Comparison of ENCODE assay signal across 6 cellular contexts in genomic region chr9:133359420-133360175, GRCh38. TPM values are rescaled to one million over a fixed set of nuclear protein-coding genes. Genes with fewer than 3 reads are reported as not detected.
A peak's percentile ranks its signal among the peaks of the same experiment; 100 is the strongest.
DNase-seq lines count a peak whose midpoint lies in the region; ATAC-seq, FAIRE-seq and TF ChIP-seq lines count a peak whose summit lies in the region.

No MANE protein-coding gene starts in this region.

- TF ChIP-seq POLR2A in A549 (IDR thresholded peaks at IDR 0.05; ENCODE audit: low read length): no peak

- H3K27ac ChIP-seq in A549: no peak overlapping the region

- 80% methylated on average over 20 of the region's 20 CpGs for WGBS in A549 (ENCODE audit: missing lambda C conversion rate)

- DNase-seq in A549 (ENCODE audit: low read depth in 1 of 2, low spot score in 1 of 2) (no peak), HEK293T (ENCODE audit: extremely low spot score) (peak; percentile 57), dermis blood vessel endothelial cell (peak; percentile 38), GDM1 (lab: John Stamatoyannopoulos, UW) (no peak)

- no peak for FAIRE-seq in A549 (lab: Jason Lieb, UNC)

- H3K4me2 ChIP-seq in A549: no peak overlapping the region

- TF ChIP-seq EP300 in A549 (IDR thresholded peaks at IDR 0.05): no peak

- peak; percentile 53 to 56 for TF ChIP-seq RAD21 in A549 (conservative IDR thresholded peaks at IDR 0.05 in 1 of 2, IDR thresholded peaks at IDR 0.05 in 1 of 2)

- TF ChIP-seq CTCF in A549 (IDR thresholded peaks at IDR 0.05): peak; percentile 2; the same call in 2 of the 3 replicates

- no peaks in the 10 kb centered on the region for H3K9me3 ChIP-seq in A549

- H3K4me3 ChIP-seq in A549: no peak overlapping the region

- CTCF ChIA-PET in A549 (lab: Yijun Ruan, JAX): interaction anchor here (0.7 to 7.5 kb wide), 12 partner anchors 7 to 367 kb away, joined by 3 to 59 read pairs (median 6); partner anchors contain the start of genes CACFD1 and SLC2A6
- CTCF ChIA-PET in HEK293T (lab: Yijun Ruan, JAX): interaction anchor here (0.7 kb wide), 1 partner anchor 25 kb away, joined by 6 read pairs; no protein-coding TSS in a partner anchor

- H3K4me1 ChIP-seq in A549: peaks cover 14% of the 10 kb centered on the region; the same call in 1 of the 3 replicates

- POLR2A ChIA-PET in A549 (lab: Yijun Ruan, JAX): interaction anchor here (0.6 to 1.2 kb wide), 3 partner anchors 11 to 127 kb away, joined by 3 to 5 read pairs (median 3); partner anchors contain the start of genes MED22 and RPL7A
- POLR2A ChIA-PET in HEK293T (lab: Yijun Ruan, JAX): interaction anchor here (0.8 to 1.8 kb wide), 4 partner anchors 9 to 15 kb away, joined by 3 to 7 read pairs (median 4); partner anchors contain the start of genes MED22 and RPL7A

- ATAC-seq in A549: peak in 1 of 2 experiments; percentile 34; a peak in 3 of 6 replicates
- ATAC-seq in GM19035 (IDR thresholded peaks at IDR 0.05; ENCODE audit: unreplicated experiment): no peak
- ATAC-seq in esophagus mucosa: no peak

TF ChIP-seq in A549, 52 proteins besides CTCF, POLR2A, EP300 and RAD21:
- TF ChIP-seq EHMT2 (IDR thresholded peaks at IDR 0.05; ENCODE audit: low read depth) (no peak), CBX8 (IDR thresholded peaks at IDR 0.05) (no peak), KDM1A (IDR thresholded peaks at IDR 0.05; ENCODE audit: low read depth) (no peak), SMC3 (IDR thresholded peaks at IDR 0.05) (peak; percentile 25; the same call in 1 of the 3 replicates), HEYL (CRISPR knock-in tag; IDR thresholded peaks at IDR 0.05) (no peak), CHD2 (IDR thresholded peaks at IDR 0.05; ENCODE audit: low read length, partially characterized antibody) (no peak)

TF ChIP-seq in HEK293T, 16 proteins besides CTCF, POLR2A, EP300 and RAD21:
- TF ChIP-seq SUZ12 (IDR thresholded peaks at IDR 0.05) (no peak), ELF4 (IDR thresholded peaks at IDR 0.05) (no peak), HDGF (IDR thresholded peaks at IDR 0.05; ENCODE audit: borderline replicate concordance) (no peak), L3MBTL2 (conservative IDR thresholded peaks at IDR 0.05) (no peak)

RNA-seq across cellular contexts. Expression of gene SURF2, which starts 3.2 kb away (rescaled TPM):
- 15.4 and 25.2 TPM in 2 replicates for polyA plus RNA-seq in A549 (2011; rRNA removed)
- 56.1 and 56.8 TPM in 2 replicates for polyA plus RNA-seq in A549 (2012; cell fraction: cytosol; rRNA removed)
- 26.9 and 34.3 TPM in 2 replicates for polyA plus RNA-seq in A549 (2012; cell fraction: nucleus; rRNA removed)
- 34.9 to 36.9 TPM (median 35.6 TPM) in 3 replicates for polyA plus RNA-seq in A549 (2017; fragmentation: RNase III; extraction: RNeasy Plus Mini Kit Qiagen cat#74134 plus additional on column Dnase treatment)
- polyA minus RNA-seq in A549 (2011; rRNA and poly(A)+ RNA removed): 8.1 and 8.4 TPM in 2 replicates
- total RNA-seq in dermis blood vessel endothelial cell: 11.2 and 11.7 TPM in 2 replicates
- total RNA-seq in esophagus mucosa: 25.6 TPM

RNA-seq across cellular contexts. Expression of gene SURF1, which starts 3.3 kb away (rescaled TPM):
- polyA plus RNA-seq in A549 (2011; rRNA removed) (47.5 and 63.0 TPM in 2 replicates), A549 (2017; fragmentation: RNase III; extraction: RNeasy Plus Mini Kit Qiagen cat#74134 plus additional on column Dnase treatment) (25.3 to 28.6 TPM (median 27.7 TPM) in 3 replicates)
- 28.8 and 32.5 TPM in 2 replicates for polyA plus RNA-seq in A549 (2012; cell fraction: cytosol; rRNA removed)
- polyA plus RNA-seq in A549 (2012; cell fraction: nucleus; rRNA removed): 31.7 and 33.8 TPM in 2 replicates
- 19.5 and 29.0 TPM in 2 replicates for polyA minus RNA-seq in A549 (2011; rRNA and poly(A)+ RNA removed)
- total RNA-seq in dermis blood vessel endothelial cell (15.3 and 31.1 TPM in 2 replicates), esophagus mucosa (25.4 TPM)

RNA-seq across cellular contexts. Expression of gene RPL7A, which starts 11.6 kb away (rescaled TPM):
- polyA plus RNA-seq in A549 (2011; rRNA removed) (2,218 and 2,405 TPM in 2 replicates), A549 (2017; fragmentation: RNase III; extraction: RNeasy Plus Mini Kit Qiagen cat#74134 plus additional on column Dnase treatment) (2,511 to 2,766 TPM (median 2,608 TPM) in 3 replicates)
- polyA plus RNA-seq in A549 (2012; cell fraction: cytosol; rRNA removed): 3,633 and 4,197 TPM in 2 replicates
- 1,837 and 2,384 TPM in 2 replicates for polyA plus RNA-seq in A549 (2012; cell fraction: nucleus; rRNA removed)
- 1,872 and 2,628 TPM in 2 replicates for polyA minus RNA-seq in A549 (2011; rRNA and poly(A)+ RNA removed)
- total RNA-seq in dermis blood vessel endothelial cell (1,936 and 2,833 TPM in 2 replicates), esophagus mucosa (2,377 TPM)

RNA-seq across cellular contexts. Expression of gene MED22, which starts 11.7 kb away (rescaled TPM):
- polyA plus RNA-seq in A549 (2011; rRNA removed) (15.7 and 18.4 TPM in 2 replicates), A549 (2017; fragmentation: RNase III; extraction: RNeasy Plus Mini Kit Qiagen cat#74134 plus additional on column Dnase treatment) (20.4 to 22.8 TPM (median 22.0 TPM) in 3 replicates)
- polyA plus RNA-seq in A549 (2012; cell fraction: cytosol; rRNA removed): 30.9 and 37.1 TPM in 2 replicates
- 49.7 and 50.6 TPM in 2 replicates for polyA plus RNA-seq in A549 (2012; cell fraction: nucleus; rRNA removed)
- polyA minus RNA-seq in A549 (2011; rRNA and poly(A)+ RNA removed): 32.2 and 42.8 TPM in 2 replicates
- total RNA-seq in dermis blood vessel endothelial cell (17.7 and 26.6 TPM in 2 replicates), esophagus mucosa (10.8 TPM)

RNA-seq across cellular contexts. Expression of gene SURF4, which starts 16.3 kb away (rescaled TPM):
- polyA plus RNA-seq in A549 (2011; rRNA removed): 169 and 174 TPM in 2 replicates
- 138 and 190 TPM in 2 replicates for polyA plus RNA-seq in A549 (2012; cell fraction: cytosol; rRNA removed)
- 185 and 190 TPM in 2 replicates for polyA plus RNA-seq in A549 (2012; cell fraction: nucleus; rRNA removed)
- polyA plus RNA-seq in A549 (2017; fragmentation: RNase III; extraction: RNeasy Plus Mini Kit Qiagen cat#74134 plus additional on column Dnase treatment): 140 to 159 TPM (median 158 TPM) in 3 replicates
- polyA minus RNA-seq in A549 (2011; rRNA and poly(A)+ RNA removed): 172 and 248 TPM in 2 replicates
- 370 and 397 TPM in 2 replicates for total RNA-seq in dermis blood vessel endothelial cell
- total RNA-seq in esophagus mucosa: 87.2 TPM

Comparison
In these comparisons a context has a peak if more than half of its experiments do, and no peak if none do; other contexts are left out.
1. DNase-seq: peak in HEK293T (single experiment) and dermis blood vessel endothelial cell (single experiment); none in A549 (0 of 2) and GDM1 (single experiment).